In genomic region chr14:103628221-103628683, GRCh38 we compare ENCODE assay signal across 8 cellular contexts. TPM values are rescaled to one million over a fixed set of nuclear protein-coding genes. Genes with fewer than 3 reads are reported as not detected.
DNase-seq lines count a peak whose midpoint lies in the region; ATAC-seq and TF ChIP-seq lines count a peak whose summit lies in the region.

No MANE protein-coding gene starts in this region.

- no peaks in the 10 kb centered on the region for H3K36me3 ChIP-seq in effector memory CD4-positive, alpha-beta T cell (ENCODE audit: control insufficient read depth, insufficient read depth, low read length)
- H3K36me3 ChIP-seq in lower lobe of right lung = peaks cover 7% of the 10 kb centered on the region
- H3K36me3 ChIP-seq in stomach smooth muscle (ENCODE audit: control insufficient read depth in 2 of 2, insufficient read depth in 2 of 2, low read length in 2 of 2) = peaks cover 0 to 3% of the 10 kb centered on the region in 2 donors

- peak in 11 of 14 donors; percentile 25 to 72 (median 59) for DNase-seq in C1 segment of cervical spinal cord (lab: John Stamatoyannopoulos, UW)
- peak; percentile 12 for DNase-seq in GOT3 (lab: John Stamatoyannopoulos, UW)
- peak; percentile 78 for DNase-seq in SW480 (ENCODE audit: low spot score)
- no peak for DNase-seq in effector memory CD4-positive, alpha-beta T cell
- peak; percentile 84 for DNase-seq in lower lobe of right lung
- no peak for DNase-seq in NCI-H1436 treated with DMSO at 0.1 percent for 48 hours (lab: John Stamatoyannopoulos, UW)
- no peak for DNase-seq in NCI-H1694 treated with DMSO at 0.1 percent for 48 hours (lab: John Stamatoyannopoulos, UW)

- TF ChIP-seq CTCF in lower lobe of right lung (IDR thresholded peaks at IDR 0.05) = no peak

- no peaks in the 10 kb centered on the region for H3K27me3 ChIP-seq in effector memory CD4-positive, alpha-beta T cell (replicated peaks; ENCODE audit: control insufficient read depth, insufficient read depth, low read length, poor library complexity, severe bottlenecking)
- no peaks in the 10 kb centered on the region for H3K27me3 ChIP-seq in lower lobe of right lung (ENCODE audit: low read depth)
- no peaks in the 10 kb centered on the region for H3K27me3 ChIP-seq in stomach smooth muscle (ENCODE audit: control insufficient read depth in 1 of 2, insufficient read depth in 2 of 2, low read length in 2 of 2)

- H3K4me1 ChIP-seq in effector memory CD4-positive, alpha-beta T cell (ENCODE audit: control insufficient read depth, insufficient read depth, low read length, poor library complexity, severe bottlenecking) = peaks cover 39% of the 10 kb centered on the region
- H3K4me1 ChIP-seq in lower lobe of right lung (peaks cover 72% of the 10 kb centered on the region), stomach smooth muscle (ENCODE audit: control insufficient read depth, insufficient read depth, low read length) (peaks cover 41% of the 10 kb centered on the region)

- H3K4me3 ChIP-seq in effector memory CD4-positive, alpha-beta T cell (ENCODE audit: insufficient read depth, low read depth, low read length, poor library complexity, severe bottlenecking) = peak overlapping the region; percentile 93
- H3K4me3 ChIP-seq in lower lobe of right lung (peak overlapping the region; percentile 98), stomach smooth muscle (ENCODE audit: low read length in 2 of 2) (peak overlapping the region; percentile 75 to 86)

- intact Hi-C loops in lower lobe of right lung (cut with DNase I) = no loop called here

- H3K9me3 ChIP-seq in effector memory CD4-positive, alpha-beta T cell (ENCODE audit: control insufficient read depth, low read length) = no peaks in the 10 kb centered on the region
- no peaks in the 10 kb centered on the region for H3K9me3 ChIP-seq in lower lobe of right lung
- H3K9me3 ChIP-seq in stomach smooth muscle (ENCODE audit: control insufficient read depth in 2 of 2, low read length in 2 of 2) = no peaks in the 10 kb centered on the region

- H3K27ac ChIP-seq in effector memory CD4-positive, alpha-beta T cell (ENCODE audit: insufficient read depth, low read length, poor library complexity, severe bottlenecking) = peak overlapping the region; percentile 85
- peak overlapping the region; percentile 98 for H3K27ac ChIP-seq in lower lobe of right lung
- H3K27ac ChIP-seq in stomach smooth muscle (ENCODE audit: low read length) = peak overlapping the region; percentile 95

- peak; percentile 71 to 77 for ATAC-seq in lower lobe of right lung

- peak overlapping the region; percentile 96 to 98 for H3K9ac ChIP-seq in stomach smooth muscle (ENCODE audit: low read length in 2 of 2)

RNA-seq across cellular contexts. Expression of gene KLC1, which starts 0.8 kb away (rescaled TPM):
- total RNA-seq in lower lobe of right lung = 171 TPM

Comparison
In these comparisons a context has a peak if more than half of its experiments do, and no peak if none do; other contexts are left out.
1. DNase-seq: peak in C1 segment of cervical spinal cord (11 of 14), GOT3 (single experiment), SW480 (single experiment) and lower lobe of right lung (single experiment); none in effector memory CD4-positive, alpha-beta T cell (0 of 3), NCI-H1436 treated with DMSO at 0.1 percent for 48 hours (single experiment) and NCI-H1694 treated with DMSO at 0.1 percent for 48 hours (single experiment).
2. Peak in every context shown above with its lines, with median percentiles within 50 percentile points of each other: H3K27ac ChIP-seq and H3K4me3 ChIP-seq.